1 cellular context compared by ENCODE assay signal in the genomic region with DNA sequence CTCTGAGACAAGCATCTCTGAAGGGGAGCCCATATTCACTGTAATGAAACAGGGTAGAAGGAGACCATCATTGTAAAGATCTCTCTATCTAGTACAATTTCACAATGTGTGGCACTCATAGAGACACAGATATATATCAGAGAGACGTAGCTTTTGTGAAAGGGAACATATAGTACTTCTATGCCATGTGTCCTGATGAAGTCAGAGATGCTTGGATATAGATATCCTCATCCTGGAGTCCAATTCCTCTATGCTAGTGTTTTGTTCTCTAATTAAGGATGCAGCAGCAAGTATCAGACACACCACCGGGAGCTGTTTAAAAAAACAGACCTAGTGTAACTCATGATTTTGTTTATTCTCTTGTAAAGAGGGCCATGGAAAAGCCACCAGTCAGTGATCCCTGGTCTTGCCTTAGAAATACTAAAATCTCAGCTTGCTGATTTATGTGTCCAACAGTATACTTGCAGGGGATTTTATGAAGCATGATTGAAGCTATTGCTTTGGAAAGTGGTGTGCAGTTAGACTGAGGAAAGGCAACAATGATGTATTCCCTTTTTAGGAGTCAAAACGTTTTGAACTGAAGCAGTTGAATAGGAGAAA.
TF ChIP-seq lines count a peak whose summit lies in the region.

No MANE protein-coding gene starts in this region.

TF ChIP-seq in SK-N-SH, 30 proteins besides CTCF, POLR2A, EP300 and RAD21:
- TF ChIP-seq TCF12 (IDR thresholded peaks at IDR 0.05) (no peak), FOXJ3 (CRISPR knock-in tag; IDR thresholded peaks at IDR 0.05) (no peak), ELF1 (IDR thresholded peaks at IDR 0.05) (no peak), SMC3 (IDR thresholded peaks at IDR 0.05; ENCODE audit: low read depth, low read length) (no peak), YY1 (IDR thresholded peaks at IDR 0.05; ENCODE audit: low read depth) (no peak), RFX5 (IDR thresholded peaks at IDR 0.05; ENCODE audit: low read length) (no peak), NFIC (IDR thresholded peaks at IDR 0.05; ENCODE audit: borderline replicate concordance) (no peak), JUND (IDR thresholded peaks at IDR 0.05) (no peak), POLR2AphosphoS5 (IDR thresholded peaks at IDR 0.05; ENCODE audit: low read depth, low read length) (no peak), TAF1 (IDR thresholded peaks at IDR 0.05; ENCODE audit: borderline replicate concordance, low read depth, low read length) (no peak), CHD2 (IDR thresholded peaks at IDR 0.05; ENCODE audit: low read length, partially characterized antibody) (no peak), SIN3A (IDR thresholded peaks at IDR 0.05; ENCODE audit: borderline replicate concordance, low read depth, low read length) (no peak), MXI1 (IDR thresholded peaks at IDR 0.05; ENCODE audit: low read depth, low read length) (no peak), NRF1 (IDR thresholded peaks at IDR 0.05; ENCODE audit: low read depth, low read length) (no peak)
- TF ChIP-seq, protein P1, sequence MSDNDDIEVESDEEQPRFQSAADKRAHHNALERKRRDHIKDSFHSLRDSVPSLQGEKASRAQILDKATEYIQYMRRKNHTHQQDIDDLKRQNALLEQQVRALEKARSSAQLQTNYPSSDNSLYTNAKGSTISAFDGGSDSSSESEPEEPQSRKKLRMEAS (IDR thresholded peaks at IDR 0.05; ENCODE audit: low read depth), result no peak
- TF ChIP-seq, protein P2, sequence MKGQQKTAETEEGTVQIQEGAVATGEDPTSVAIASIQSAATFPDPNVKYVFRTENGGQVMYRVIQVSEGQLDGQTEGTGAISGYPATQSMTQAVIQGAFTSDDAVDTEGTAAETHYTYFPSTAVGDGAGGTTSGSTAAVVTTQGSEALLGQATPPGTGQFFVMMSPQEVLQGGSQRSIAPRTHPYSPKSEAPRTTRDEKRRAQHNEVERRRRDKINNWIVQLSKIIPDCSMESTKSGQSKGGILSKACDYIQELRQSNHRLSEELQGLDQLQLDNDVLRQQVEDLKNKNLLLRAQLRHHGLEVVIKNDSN (IDR thresholded peaks at IDR 0.05; ENCODE audit: borderline replicate concordance, low read depth), result no peak
- TF ChIP-seq, protein P3, sequence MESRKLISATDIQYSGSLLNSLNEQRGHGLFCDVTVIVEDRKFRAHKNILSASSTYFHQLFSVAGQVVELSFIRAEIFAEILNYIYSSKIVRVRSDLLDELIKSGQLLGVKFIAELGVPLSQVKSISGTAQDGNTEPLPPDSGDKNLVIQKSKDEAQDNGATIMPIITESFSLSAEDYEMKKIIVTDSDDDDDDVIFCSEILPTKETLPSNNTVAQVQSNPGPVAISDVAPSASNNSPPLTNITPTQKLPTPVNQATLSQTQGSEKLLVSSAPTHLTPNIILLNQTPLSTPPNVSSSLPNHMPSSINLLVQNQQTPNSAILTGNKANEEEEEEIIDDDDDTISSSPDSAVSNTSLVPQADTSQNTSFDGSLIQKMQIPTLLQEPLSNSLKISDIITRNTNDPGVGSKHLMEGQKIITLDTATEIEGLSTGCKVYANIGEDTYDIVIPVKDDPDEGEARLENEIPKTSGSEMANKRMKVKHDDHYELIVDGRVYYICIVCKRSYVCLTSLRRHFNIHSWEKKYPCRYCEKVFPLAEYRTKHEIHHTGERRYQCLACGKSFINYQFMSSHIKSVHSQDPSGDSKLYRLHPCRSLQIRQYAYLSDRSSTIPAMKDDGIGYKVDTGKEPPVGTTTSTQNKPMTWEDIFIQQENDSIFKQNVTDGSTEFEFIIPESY (IDR thresholded peaks at IDR 0.05; ENCODE audit: borderline replicate concordance, low read depth), result no peak
TF ChIP-seq in SK-N-SH: peak in this region for 0.
